22 cellular contexts compared by ENCODE assay signal in genomic region chr5:10913181-10913810, GRCh38.
"Had no signal": no experiment of that assay in that cellular context is flagged by ENCODE, and none has a peak within 500 bp of the region (broad histone marks: within the 10 kb centered on the region; RNA-seq: fewer than 3 reads in every experiment).

No MANE protein-coding gene starts in this region.

- DNase-seq: activated B cell treated with CpG ODN at 0.5 μM for 24 hours; activated CD4-positive, alpha-beta T cell treated with anti-CD3 and anti-CD28 coated beads for 4 hours; activated CD8-positive, alpha-beta T cell treated with anti-CD3 and anti-CD28 coated beads for 36 hours; activated naive CD4-positive, alpha-beta T cell treated with Interleukin-2 at 50 U/mL for 16 hours; activated naive CD8-positive, alpha-beta T cell treated with anti-CD3 and anti-CD28 coated beads, Interleukin-2, amount 10 ng/mL, durations not matched to agents 7 days and 5 days; activated T-cell treated with anti-CD3 and anti-CD28 coated beads, Interleukin-2, amount 50 U/mL, for 1 hour; endodermal cell; heart right ventricle; mucosa of descending colon; naive B cell; stimulated activated CD4-positive, alpha-beta T cell treated with anti-CD3 and anti-CD28 coated beads, Interleukin-4, amount 100 ng/mL, for 1 hour; stomach had no signal

- H3K9me3 ChIP-seq: body of pancreas, heart right ventricle, mucosa of descending colon, prostate gland, right atrium auricular region, stomach, vagina had no signal

- ATAC-seq: activated CD8-positive, alpha-beta T cell treated with anti-CD3 and anti-CD28 coated beads for 36 hours had no signal

- H3K27ac Mint-ChIP-seq: activated B cell treated with CpG ODN at 0.5 μM for 24 hours; activated CD8-positive, alpha-beta T cell treated with anti-CD3 and anti-CD28 coated beads for 36 hours; activated naive CD8-positive, alpha-beta T cell treated with anti-CD3 and anti-CD28 coated beads, Interleukin-2, amount 10 ng/mL, durations not matched to agents 7 days and 5 days; activated T-helper 2 cell treated with anti-CD3 and anti-CD28 coated beads, Interferon-gamma antibody, Interleukin-2, Interleukin-4, amounts not matched to agents 10 μg/mL and 5 μg/mL and 100 μg/mL, durations not matched to agents 14 hours and 24 hours and 36 hours; endodermal cell; memory B cell; naive B cell; stimulated activated effector memory CD8-positive, alpha-beta T cell treated with anti-CD3 and anti-CD28 coated beads, Interleukin-12 subunit alpha, Interleukin-12 subunit beta, amount 100 ng/mL, for 72 hours had no signal

- H3K4me1 ChIP-seq: body of pancreas, prostate gland, right atrium auricular region, stomach, vagina had no signal

- H3K4me1 Mint-ChIP-seq: activated B cell treated with CpG ODN at 0.5 μM for 24 hours; activated naive CD8-positive, alpha-beta T cell treated with anti-CD3 and anti-CD28 coated beads, Interleukin-2, amount 10 ng/mL, durations not matched to agents 7 days and 5 days; endodermal cell; naive B cell; stimulated activated effector memory CD8-positive, alpha-beta T cell treated with anti-CD3 and anti-CD28 coated beads, Interleukin-12 subunit alpha, Interleukin-12 subunit beta, amount 100 ng/mL, for 72 hours had no signal

- H3K9me3 Mint-ChIP-seq: activated B cell treated with CpG ODN at 0.5 μM for 24 hours; activated CD8-positive, alpha-beta T cell treated with anti-CD3 and anti-CD28 coated beads for 36 hours; activated naive CD8-positive, alpha-beta T cell treated with anti-CD3 and anti-CD28 coated beads, Interleukin-2, amount 10 ng/mL, durations not matched to agents 7 days and 5 days; activated T-helper 2 cell treated with anti-CD3 and anti-CD28 coated beads, Interferon-gamma antibody, Interleukin-2, Interleukin-4, amounts not matched to agents 10 μg/mL and 5 μg/mL and 100 μg/mL, durations not matched to agents 14 hours and 24 hours and 36 hours; endodermal cell; stimulated activated effector memory CD8-positive, alpha-beta T cell treated with anti-CD3 and anti-CD28 coated beads, Interleukin-12 subunit alpha, Interleukin-12 subunit beta, amount 100 ng/mL, for 72 hours had no signal

- H3K36me3 Mint-ChIP-seq: activated naive CD8-positive, alpha-beta T cell treated with anti-CD3 and anti-CD28 coated beads, Interleukin-2, amount 10 ng/mL, durations not matched to agents 7 days and 5 days; memory B cell; naive B cell; stimulated activated effector memory CD8-positive, alpha-beta T cell treated with anti-CD3 and anti-CD28 coated beads, Interleukin-12 subunit alpha, Interleukin-12 subunit beta, amount 100 ng/mL, for 72 hours had no signal

- H3K36me3 ChIP-seq: heart right ventricle, prostate gland, right atrium auricular region, stomach, vagina had no signal

- H3K27me3 ChIP-seq: heart right ventricle, right atrium auricular region, vagina had no signal

- H3K4me3 Mint-ChIP-seq: activated B cell treated with CpG ODN at 0.5 μM for 24 hours; activated CD8-positive, alpha-beta T cell treated with anti-CD3 and anti-CD28 coated beads for 36 hours; activated naive CD8-positive, alpha-beta T cell treated with anti-CD3 and anti-CD28 coated beads, Interleukin-2, amount 10 ng/mL, durations not matched to agents 7 days and 5 days; endodermal cell; memory B cell; naive B cell; neural crest cell; stimulated activated effector memory CD8-positive, alpha-beta T cell treated with anti-CD3 and anti-CD28 coated beads, Interleukin-12 subunit alpha, Interleukin-12 subunit beta, amount 100 ng/mL, for 72 hours had no signal

- FAIRE-seq: TTC549 had no signal

- H3K4me3 ChIP-seq: body of pancreas, heart right ventricle, mucosa of descending colon, prostate gland, right atrium auricular region, skin epidermis, stomach, vagina had no signal

- H3K27ac ChIP-seq: body of pancreas, heart right ventricle, prostate gland, right atrium auricular region, skin epidermis, stomach, vagina had no signal
